In genomic region chr6:150891886-150892485, GRCh38 we compare ENCODE assay signal across 8 cellular contexts.
DNase-seq lines count a peak whose midpoint lies in the region; ATAC-seq lines count a peak whose summit lies in the region.

No MANE protein-coding gene starts in this region.

- peak; percentile 59 for DNase-seq in GM03348 (ENCODE audit: low spot score)
- DNase-seq in NCI-H446 treated with DMSO at 0.1 percent for 48 hours (lab: John Stamatoyannopoulos, UW) = peak; percentile 14
- peak; percentile 10 to 30 for DNase-seq in activated CD4-positive, alpha-beta T cell treated with anti-CD3 and anti-CD28 coated beads, Interleukin-2, amount 50 U/mL, for 24 hours (ENCODE audit: low read depth in 1 of 2, low spot score in 1 of 2)
- peak; percentile 45 for DNase-seq in effector CD4-positive, alpha-beta T cell
- DNase-seq in medulla oblongata (ENCODE audit: extremely low spot score) = peak; percentile 88
- DNase-seq in stimulated activated CD8-positive, alpha-beta memory T cell treated with anti-CD3 and anti-CD28 coated beads, Interleukin-2, amount 100 ng/mL, for 1 hour (ENCODE audit: low read depth in 2 of 2) = peak; percentile 18

- ATAC-seq in HG03039 (IDR thresholded peaks at IDR 0.05; ENCODE audit: unreplicated experiment) (peak; percentile 38), HG03196 (IDR thresholded peaks at IDR 0.05; ENCODE audit: unreplicated experiment) (no peak)

Comparison
In these comparisons a context has a peak if more than half of its experiments do, and no peak if none do; other contexts are left out.
1. DNase-seq: peak in every context shown above with its lines; median percentile 88 in medulla oblongata; 59 in GM03348; 45 in effector CD4-positive, alpha-beta T cell; 20 in activated CD4-positive, alpha-beta T cell treated with anti-CD3 and anti-CD28 coated beads, Interleukin-2, amount 50 U/mL, for 24 hours; 18 in stimulated activated CD8-positive, alpha-beta memory T cell treated with anti-CD3 and anti-CD28 coated beads, Interleukin-2, amount 100 ng/mL, for 1 hour; 14 in NCI-H446 treated with DMSO at 0.1 percent for 48 hours.